Comparison of ENCODE assay signal across 27 cellular contexts in the genomic region with DNA sequence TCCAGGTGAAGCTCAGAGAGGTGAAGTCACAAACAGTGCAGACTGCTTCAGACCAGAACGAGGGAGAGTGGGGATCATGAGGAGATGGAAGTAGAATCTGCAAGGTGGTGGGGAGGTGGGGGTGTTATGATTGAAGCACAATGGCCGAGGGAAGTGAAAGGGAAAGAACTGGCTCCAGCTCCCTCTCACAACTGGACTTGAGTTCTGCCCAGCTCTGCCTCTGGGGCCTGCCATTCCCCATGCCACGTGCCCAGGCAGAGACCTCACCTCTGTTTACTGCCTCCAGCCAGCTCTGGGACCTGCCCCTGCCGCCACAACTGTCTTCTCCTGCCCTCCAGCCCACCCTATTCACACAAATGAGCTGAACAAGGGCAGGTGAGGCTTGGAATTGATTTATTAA. TPM values are rescaled to one million over a fixed set of nuclear protein-coding genes. Genes with fewer than 3 reads are reported as not detected.
DNase-seq lines count a peak whose midpoint lies in the region; ATAC-seq and TF ChIP-seq lines count a peak whose summit lies in the region.
"Had no signal": no experiment of that assay in that cellular context is flagged by ENCODE, and none has a peak within 500 bp of the region (broad histone marks: within the 10 kb centered on the region; RNA-seq: fewer than 3 reads in every experiment).

No MANE protein-coding gene starts in this region.

- no peaks in the 10 kb centered on the region for H3K36me3 ChIP-seq in heart right ventricle
- H3K36me3 ChIP-seq in HEK293 (ENCODE audit: control insufficient read depth in 2 of 2, insufficient read depth in 1 of 2, low read length in 2 of 2), result no peaks in the 10 kb centered on the region
- peaks cover 2 to 9% (median 3%) of the 10 kb centered on the region in 3 donors for H3K36me3 ChIP-seq in skeletal muscle tissue (ENCODE audit: control insufficient read depth in 3 of 3, insufficient read depth in 3 of 3, low read length in 3 of 3)
- H3K36me3 ChIP-seq: BE2C had no signal

- no peaks in the 10 kb centered on the region for H3K36me3 Mint-ChIP-seq in memory B cell
- H3K36me3 Mint-ChIP-seq: CD8-positive, alpha-beta memory T cell had no signal

- peaks cover 36% of the 10 kb centered on the region for H3K4me1 Mint-ChIP-seq in memory B cell

- H3K27ac Mint-ChIP-seq in memory B cell, result peak overlapping the region; percentile 7
- H3K27ac Mint-ChIP-seq: CD8-positive, alpha-beta memory T cell had no signal

- 57 to 71% methylated on average over 3 to 4 of the region's 4 CpGs for WGBS in heart right ventricle, 2 donors

- peak overlapping the region; percentile 60 to 79 (median 74) for H3K9ac ChIP-seq in skeletal muscle tissue (ENCODE audit: low read depth in 1 of 3, low read length in 3 of 3)

- H3K9me3 ChIP-seq in heart right ventricle (no peaks in the 10 kb centered on the region), HEK293 (ENCODE audit: control insufficient read depth, insufficient read depth, low read depth, low read length) (no peaks in the 10 kb centered on the region), skeletal muscle tissue (ENCODE audit: control insufficient read depth in 3 of 3, low read length in 3 of 3) (no peaks in the 10 kb centered on the region)
- H3K9me3 ChIP-seq: BE2C had no signal

- H3K27me3 ChIP-seq in heart right ventricle, result peaks cover 0 to 57% (median 8%) of the 10 kb centered on the region in 7 donors
- H3K27me3 ChIP-seq in skeletal muscle tissue (ENCODE audit: control insufficient read depth in 3 of 3, insufficient read depth in 3 of 3, low read length in 3 of 3), result peaks cover 0 to 17% (median 6%) of the 10 kb centered on the region in 3 donors
- peaks cover 69% of the 10 kb centered on the region for H3K27me3 ChIP-seq in foreskin keratinocyte

- CTCF ChIA-PET in HEK293 (lab: Yijun Ruan, JAX), result interaction anchor here (0.6 to 11.6 kb wide), 10 partner anchors 19 to 464 kb away, joined by 3 to 168 read pairs (median 10); partner anchors contain the start of genes MIEN1 and PPP1R1B

- no peak for DNase-seq in heart right ventricle
- no peak for DNase-seq in left ventricle myocardium superior
- no peak for DNase-seq in memory B cell (ENCODE audit: low spot score in 2 of 2)
- no peak for DNase-seq in foreskin keratinocyte
- no peak for DNase-seq in stimulated activated CD4-positive, alpha-beta T cell treated with anti-CD3 and anti-CD28 coated beads, Interleukin-15, amount 100 ng/mL, for 24 hours
- no peak for DNase-seq in activated CD8-positive, alpha-beta memory T cell treated with anti-CD3 and anti-CD28 coated beads, Interleukin-2, amount 50 U/mL, for 48 hours
- DNase-seq: 8988T; ACHN; BE2C; CD8-positive, alpha-beta memory T cell; DMS79 treated with DMSO at 0.1 percent for 48 hours; GF-D8; NCI-H1048; NCI-H1417; NCI-H1694 treated with DMSO at 0.1 percent for 48 hours; NCI-H2081; NCI-H2171; NCI-H226; NCI-H510A; NCI-H69; RPMI8226; SHP77 treated with DMSO at 0.1 percent for 48 hours had no signal

- H3K4me1 ChIP-seq in heart right ventricle (peaks cover 22 to 80% (median 56%) of the 10 kb centered on the region in 9 donors), HEK293 (ENCODE audit: control insufficient read depth, insufficient read depth, low read length) (peaks cover 7% of the 10 kb centered on the region), skeletal muscle tissue (ENCODE audit: control insufficient read depth in 3 of 3, insufficient read depth in 3 of 3, low read length in 3 of 3) (peaks cover 45 to 87% (median 66%) of the 10 kb centered on the region in 3 donors), foreskin keratinocyte (no peaks in the 10 kb centered on the region)

- H3K27ac ChIP-seq in heart right ventricle, result peak overlapping the region; percentile 35 to 98 (median 80)
- no peak overlapping the region for H3K27ac ChIP-seq in HEK293 (ENCODE audit: extremely low read depth, low read depth, low read length)
- H3K27ac ChIP-seq in skeletal muscle tissue (ENCODE audit: low read depth, low read length), result peak overlapping the region; percentile 74
- no peak overlapping the region for H3K27ac ChIP-seq in foreskin keratinocyte

- POLR2A ChIA-PET in HEK293 (lab: Yijun Ruan, JAX), result interaction anchor here (0.6 to 4.0 kb wide), 5 partner anchors 17 to 59 kb away, joined by 3 to 17 read pairs (median 7); partner anchors contain the start of genes ERBB2, PGAP3 and PPP1R1B

- intact Hi-C loops in heart right ventricle (cut with DNase I) (loop anchor here in 6 of 10 donors (5.0 to 10.0 kb wide), 5 partner anchors 33 to 62 kb away; partner anchors contain the start of genes MIEN1 (in 1 of the 6), PPP1R1B (in 1 of the 6) and STARD3 (in 1 of the 6)), left ventricle myocardium superior (cut with micrococcal nuclease) (no loop called here)

- no peak for ATAC-seq in heart right ventricle
- ATAC-seq in left ventricle myocardium superior, result no peak
- ATAC-seq in memory B cell (ENCODE audit: low read depth), result no peak
- no peak for ATAC-seq in foreskin keratinocyte
- ATAC-seq: HCT116 had no signal

- TF ChIP-seq CTCF in heart right ventricle (IDR thresholded peaks at IDR 0.05), result no peak
- TF ChIP-seq CTCF in HEK293 (tag by site-specific recombination; IDR thresholded peaks at IDR 0.05), result no peak
- TF ChIP-seq CTCF in foreskin keratinocyte (conservative IDR thresholded peaks at IDR 0.05), result no peak

- no peak overlapping the region for H3K4me3 Mint-ChIP-seq in memory B cell
- H3K4me3 Mint-ChIP-seq: CD8-positive, alpha-beta memory T cell had no signal

- no peak overlapping the region for H3K4me3 ChIP-seq in heart right ventricle
- H3K4me3 ChIP-seq in HEK293 (ENCODE audit: low read depth, low read length), result no peak overlapping the region
- no peak overlapping the region for H3K4me3 ChIP-seq in skeletal muscle tissue (ENCODE audit: low read length in 3 of 3)

- H3K9me3 Mint-ChIP-seq in memory B cell, result no peaks in the 10 kb centered on the region
- H3K9me3 Mint-ChIP-seq: CD8-positive, alpha-beta memory T cell had no signal

- peaks cover 6% of the 10 kb centered on the region for H3K27me3 Mint-ChIP-seq in memory B cell

TF ChIP-seq in HEK293, 187 proteins besides CTCF, POLR2A, EP300 and RAD21:
- TF ChIP-seq ZNF138 (tag by site-specific recombination; IDR thresholded peaks at IDR 0.05; ENCODE audit: borderline replicate concordance) (no peak), ZNF600 (tag by site-specific recombination; IDR thresholded peaks at IDR 0.05) (peak; percentile 61; the same call in 1 of the 2 replicates), SCRT2 (tag by site-specific recombination; IDR thresholded peaks at IDR 0.05) (no peak), ZBTB7A (tag by site-specific recombination; IDR thresholded peaks at IDR 0.05; ENCODE audit: low read depth) (no peak), ZNF221 (tag by site-specific recombination; IDR thresholded peaks at IDR 0.05; ENCODE audit: borderline replicate concordance) (no peak)

RNA-seq across cellular contexts. Expression of gene PNMT, which starts 2.5 kb away (rescaled TPM):
- total RNA-seq in heart right ventricle, result 10 to 100 TPM in 1 of 10 donors, 1 to 10 TPM in 9; 2.7 to 12.8 (median 3.9) TPM
- polyA plus RNA-seq in heart right ventricle, result 10 to 100 TPM; 16.8 to 30.0 TPM
- 5.8 TPM for total RNA-seq in left ventricle myocardium superior
- 0.52 TPM for total RNA-seq in skeletal muscle tissue
- not detected in 2 replicates for total RNA-seq in foreskin keratinocyte
- 0.06 TPM in 2 replicates for polyA plus RNA-seq in foreskin keratinocyte
- total RNA-seq: CD8-positive, alpha-beta memory T cell; H4 had no signal
- polyA plus RNA-seq: CD14-positive monocyte had no signal

RNA-seq across cellular contexts. Expression of gene TCAP, which starts 5.6 kb away (rescaled TPM):
- total RNA-seq in heart right ventricle (1,000 to 10,000 TPM; 3,683 to 6,290 (median 4,342) TPM), left ventricle myocardium superior (4,965 TPM), skeletal muscle tissue (78.8 TPM), foreskin keratinocyte (0.18 and 0.31 TPM in 2 replicates)
- polyA plus RNA-seq in heart right ventricle (1,000 to 10,000 TPM; 2,452 to 2,624 TPM), foreskin keratinocyte (0.11 and 0.17 TPM in 2 replicates)
- polyA plus RNA-seq: CD14-positive monocyte; CD8-positive, alpha-beta memory T cell had no signal

RNA-seq across cellular contexts. Expression of gene PGAP3, which starts 17.1 kb away (rescaled TPM):
- total RNA-seq in heart right ventricle (10 to 100 TPM in 9 of 10 donors, 1 to 10 TPM in 1; 9.2 to 18.2 (median 13.8) TPM), left ventricle myocardium superior (7.3 TPM), skeletal muscle tissue (7.3 TPM), foreskin keratinocyte (3.3 and 4.6 TPM in 2 replicates)
- polyA plus RNA-seq in heart right ventricle (10 to 100 TPM; 12.5 to 16.8 TPM), foreskin keratinocyte (4.3 TPM in 2 replicates)

RNA-seq across cellular contexts. Expression of gene ERBB2, which starts 29.1 kb away (rescaled TPM):
- total RNA-seq in heart right ventricle (10 to 100 TPM; 53.9 to 89.1 (median 68.1) TPM), left ventricle myocardium superior (75.8 TPM), skeletal muscle tissue (69.9 TPM), foreskin keratinocyte (38.8 and 39.2 TPM in 2 replicates)
- polyA plus RNA-seq in heart right ventricle (10 to 100 TPM; 40.3 to 41.2 TPM), foreskin keratinocyte (20.9 and 22.2 TPM in 2 replicates)

RNA-seq across cellular contexts. Expression of gene STARD3, which starts 33.8 kb away (rescaled TPM):
- total RNA-seq in heart right ventricle (10 to 100 TPM; 14.2 to 25.3 (median 19.6) TPM), left ventricle myocardium superior (18.7 TPM), skeletal muscle tissue (11.5 TPM), foreskin keratinocyte (32.8 and 33.5 TPM in 2 replicates)
- polyA plus RNA-seq in heart right ventricle (10 to 100 TPM; 39.2 to 46.1 TPM), foreskin keratinocyte (37.1 and 39.3 TPM in 2 replicates)

Comparison
In these comparisons a context has a peak if more than half of its experiments do, and no peak if none do; other contexts are left out.
1. H3K27ac ChIP-seq: peak in heart right ventricle (10 of 10) and skeletal muscle tissue (single experiment); none in HEK293 (single experiment) and foreskin keratinocyte (single experiment).
2. RNA of gene TCAP, which starts 5.6 kb away (total RNA-seq): 4,965 TPM in left ventricle myocardium superior (single experiment), 3,683 to 6,290 TPM in heart right ventricle and 78.8 TPM in skeletal muscle tissue (single experiment); 0.18 to 0.31 TPM in foreskin keratinocyte; every median in the first group is over 10 times any median in the second.